ENCODE assay signal across 9 cellular contexts in the genomic region with DNA sequence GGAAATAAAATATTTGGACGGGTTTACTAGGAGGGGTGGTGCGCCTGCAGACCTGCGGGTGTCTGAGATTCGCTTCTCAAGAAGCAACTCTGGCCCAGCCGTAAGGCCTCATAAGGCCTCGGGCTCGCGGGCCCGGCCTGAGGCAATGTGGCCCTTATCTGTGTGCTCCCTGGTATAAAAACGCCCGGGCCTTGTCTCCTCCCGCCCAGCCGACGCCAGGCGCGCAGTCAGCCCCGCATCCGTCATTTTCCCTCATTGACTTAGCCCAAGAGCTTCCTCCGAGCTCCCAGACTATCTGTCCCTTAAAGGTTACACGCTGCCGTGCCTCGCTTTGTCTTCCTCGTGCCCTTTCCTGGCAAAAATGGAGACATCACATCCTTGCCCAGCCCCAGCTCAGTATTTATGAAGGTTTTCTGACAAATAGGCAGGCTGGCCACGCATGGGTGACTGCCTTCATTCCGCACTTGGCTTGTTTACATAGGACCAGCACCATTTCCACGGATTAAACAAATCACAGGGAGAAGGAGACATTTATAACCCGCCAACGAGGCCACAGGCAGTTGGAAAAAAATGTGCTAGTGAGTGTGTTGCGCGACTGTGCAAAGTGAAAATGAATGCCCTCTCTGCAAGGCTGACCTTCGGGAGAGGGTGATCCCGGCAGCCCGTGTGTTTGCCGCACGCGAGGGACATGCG.
A peak's percentile ranks its signal among the peaks of the same experiment; 100 is the strongest.
DNase-seq lines count a peak whose midpoint lies in the region; ATAC-seq and TF ChIP-seq lines count a peak whose summit lies in the region.
"Had no signal": no experiment of that assay in that cellular context is flagged by ENCODE, and none has a peak within 500 bp of the region (broad histone marks: within the 10 kb centered on the region; RNA-seq: fewer than 3 reads in every experiment).

No MANE protein-coding gene starts in this region.

- peaks cover 29% of the 10 kb centered on the region for H3F3A ChIP-seq in GM23338 (replicated peaks; ENCODE audit: low read depth)

- peak overlapping the region; percentile 77; the same call in 1 of the 2 replicates for H3K4me2 ChIP-seq in GM23338
- H3K4me2 ChIP-seq: KMS-11 had no signal

- no peaks in the 10 kb centered on the region for H3K36me3 Mint-ChIP-seq in GM23338 (ENCODE audit: low read depth)
- no peaks in the 10 kb centered on the region for H3K36me3 Mint-ChIP-seq in activated naive CD8-positive, alpha-beta T cell treated with anti-CD3 and anti-CD28 coated beads, Interleukin-2, amount 10 ng/mL, durations not matched to agents 7 days and 5 days

- peaks cover 41% of the 10 kb centered on the region for H4K20me1 ChIP-seq in GM23338 (replicated peaks; ENCODE audit: insufficient read depth)

- no peak overlapping the region for H3K27ac ChIP-seq in GM23338 (ENCODE audit: low read depth)
- H3K27ac ChIP-seq in iPS-20b (ENCODE audit: low read length) = no peak overlapping the region
- no peak overlapping the region for H3K27ac ChIP-seq in skeletal muscle tissue (ENCODE audit: low read depth, low read length)
- H3K27ac ChIP-seq: KMS-11 had no signal

- POLR2A ChIA-PET in activated naive CD8-positive, alpha-beta T cell treated with anti-CD3 and anti-CD28 coated beads, Interleukin-2, amount 10 ng/mL, durations not matched to agents 7 days and 5 days (lab: Charles Lee) = no interaction called here

- H3K4me1 Mint-ChIP-seq in GM23338 = peaks cover 39% of the 10 kb centered on the region
- peaks cover 14% of the 10 kb centered on the region for H3K4me1 Mint-ChIP-seq in activated naive CD8-positive, alpha-beta T cell treated with anti-CD3 and anti-CD28 coated beads, Interleukin-2, amount 10 ng/mL, durations not matched to agents 7 days and 5 days

- H3K4me3 ChIP-seq in GM23338 (peak overlapping the region; percentile 54), iPS-20b (ENCODE audit: low read length) (peak overlapping the region; percentile 52; the same call in 1 of the 2 replicates), skeletal muscle tissue (ENCODE audit: low read length in 3 of 3) (peak overlapping the region; percentile 75 to 81 (median 78))

- H2AFZ ChIP-seq in GM23338 = no peak overlapping the region

- H3K9me3 Mint-ChIP-seq in GM23338 = peaks cover 4% of the 10 kb centered on the region; the same call in 1 of the 3 replicates
- H3K9me3 Mint-ChIP-seq in activated naive CD8-positive, alpha-beta T cell treated with anti-CD3 and anti-CD28 coated beads, Interleukin-2, amount 10 ng/mL, durations not matched to agents 7 days and 5 days = no peaks in the 10 kb centered on the region

- no peak for TF ChIP-seq CTCF in GM23338 (conservative IDR thresholded peaks at IDR 0.05; ENCODE audit: low read depth in 2 of 2)

- H3K9ac ChIP-seq in iPS-20b (ENCODE audit: low read depth, low read length) (no peak overlapping the region), skeletal muscle tissue (ENCODE audit: low read depth in 1 of 3, low read length in 3 of 3) (peak overlapping the region in 1 of 3 donors; percentile 77)
- H3K9ac ChIP-seq: KMS-11 had no signal

- DNase-seq in GM23338 (ENCODE audit: low spot score) (peak; percentile 62), COLO829 (ENCODE audit: low spot score) (no peak), inferior parietal cortex (ENCODE audit: extremely low spot score) (no peak), NCI-H2227 (lab: John Stamatoyannopoulos, UW; ENCODE audit: unreplicated experiment) (no peak)
- DNase-seq in activated naive CD8-positive, alpha-beta T cell treated with anti-CD3 and anti-CD28 coated beads, Interleukin-2, amount 10 ng/mL, durations not matched to agents 7 days and 5 days = no peak

- no peaks in the 10 kb centered on the region for H3K36me3 ChIP-seq in GM23338 (ENCODE audit: insufficient read depth)
- H3K36me3 ChIP-seq in iPS-20b (ENCODE audit: insufficient read depth, low read depth, low read length) = no peaks in the 10 kb centered on the region
- no peaks in the 10 kb centered on the region for H3K36me3 ChIP-seq in skeletal muscle tissue (ENCODE audit: control insufficient read depth in 3 of 3, insufficient read depth in 3 of 3, low read length in 3 of 3)

- H3K9me3 ChIP-seq in iPS-20b (ENCODE audit: insufficient read depth, low read depth, low read length) (no peaks in the 10 kb centered on the region; the same call in 1 of the 2 replicates), skeletal muscle tissue (ENCODE audit: control insufficient read depth in 3 of 3, low read length in 3 of 3) (no peaks in the 10 kb centered on the region)

- peak overlapping the region; percentile 80 for H3K4me3 Mint-ChIP-seq in GM23338
- peak overlapping the region; percentile 69 for H3K4me3 Mint-ChIP-seq in activated naive CD8-positive, alpha-beta T cell treated with anti-CD3 and anti-CD28 coated beads, Interleukin-2, amount 10 ng/mL, durations not matched to agents 7 days and 5 days

- H3K79me2 ChIP-seq in GM23338 (replicated peaks; ENCODE audit: insufficient read depth) = no peaks in the 10 kb centered on the region

- H3K27me3 ChIP-seq in GM23338 (ENCODE audit: insufficient read depth) = peaks cover 100% of the 10 kb centered on the region
- H3K27me3 ChIP-seq in iPS-20b (ENCODE audit: insufficient read depth, low read length) = peaks cover 100% of the 10 kb centered on the region
- H3K27me3 ChIP-seq in skeletal muscle tissue (ENCODE audit: control insufficient read depth in 3 of 3, insufficient read depth in 3 of 3, low read length in 3 of 3) = peaks cover 4 to 16% (median 15%) of the 10 kb centered on the region in 3 donors

- H3K27ac Mint-ChIP-seq in GM23338 = no peak overlapping the region
- no peak overlapping the region for H3K27ac Mint-ChIP-seq in activated naive CD8-positive, alpha-beta T cell treated with anti-CD3 and anti-CD28 coated beads, Interleukin-2, amount 10 ng/mL, durations not matched to agents 7 days and 5 days

- H3K4me1 ChIP-seq in GM23338 (ENCODE audit: insufficient read depth) = peaks cover 26% of the 10 kb centered on the region
- peaks cover 24% of the 10 kb centered on the region for H3K4me1 ChIP-seq in iPS-20b (ENCODE audit: insufficient read depth, low read length)
- peaks cover 3 to 11% (median 8%) of the 10 kb centered on the region in 3 donors for H3K4me1 ChIP-seq in skeletal muscle tissue (ENCODE audit: control insufficient read depth in 3 of 3, insufficient read depth in 3 of 3, low read length in 3 of 3)

- peaks cover 100% of the 10 kb centered on the region for H3K27me3 Mint-ChIP-seq in GM23338 (ENCODE audit: insufficient read depth, low read depth, poor library complexity)
- H3K27me3 Mint-ChIP-seq in activated naive CD8-positive, alpha-beta T cell treated with anti-CD3 and anti-CD28 coated beads, Interleukin-2, amount 10 ng/mL, durations not matched to agents 7 days and 5 days = peaks cover 10% of the 10 kb centered on the region

- ATAC-seq in GM23338 = peak; percentile 10
- no peak for ATAC-seq in activated naive CD8-positive, alpha-beta T cell treated with anti-CD3 and anti-CD28 coated beads, Interleukin-2, amount 10 ng/mL, durations not matched to agents 7 days and 5 days (ENCODE audit: low read depth)
- ATAC-seq in HG03095 (IDR thresholded peaks at IDR 0.05; ENCODE audit: unreplicated experiment) = no peak

- no peaks in the 10 kb centered on the region for H3K9me2 ChIP-seq in GM23338 (ENCODE audit: insufficient read depth)

TF ChIP-seq in GM23338, 12 proteins besides CTCF, POLR2A, EP300 and RAD21:
- peak; percentile 83 for TF ChIP-seq EZH2phosphoT487 (IDR thresholded peaks at IDR 0.05; ENCODE audit: unreplicated experiment)
- no peak for TF ChIP-seq NANOG (IDR thresholded peaks at IDR 0.05; ENCODE audit: borderline replicate concordance)
- no peak for TF ChIP-seq POLR2AphosphoS5 (IDR thresholded peaks at IDR 0.05; ENCODE audit: low read depth)
- TF ChIP-seq ZNF331 (CRISPR knock-in tag; IDR thresholded peaks at IDR 0.05; ENCODE audit: low read depth) = no peak
- no peak for TF ChIP-seq STAT1 (IDR thresholded peaks at IDR 0.05; ENCODE audit: unreplicated experiment)
- no peak for TF ChIP-seq JUNB (IDR thresholded peaks at IDR 0.05; ENCODE audit: unreplicated experiment)
- TF ChIP-seq EZH2 (IDR thresholded peaks at IDR 0.05; ENCODE audit: low read depth, unreplicated experiment) = peak; percentile 93
TF ChIP-seq in GM23338: peak in this region for 2.
